Comparison of ENCODE assay signal across 19 cellular contexts in genomic region chr19:46469541-46470185, GRCh38. TPM values are rescaled to one million over a fixed set of nuclear protein-coding genes. Genes with fewer than 3 reads are reported as not detected.
"Had no signal": no experiment of that assay in that cellular context is flagged by ENCODE, and none has a peak within 500 bp of the region (broad histone marks: within the 10 kb centered on the region; RNA-seq: fewer than 3 reads in every experiment).

No MANE protein-coding gene starts in this region.

- H3K27me3 ChIP-seq: pancreas had no signal

- H3K36me3 ChIP-seq: pancreas had no signal

- H3K9me3 ChIP-seq: pancreas had no signal

- DNase-seq: activated B cell treated with CpG ODN at 0.5 μM for 24 hours; activated CD4-positive, alpha-beta memory T cell treated with anti-CD3 and anti-CD28 coated beads, Interleukin-2, amount 10 ng/mL, durations not matched to agents 7 days and 5 days; activated CD4-positive, alpha-beta T cell treated with anti-CD3 and anti-CD28 coated beads for 48 hours; activated CD8-positive, alpha-beta memory T cell treated with anti-CD3 and anti-CD28 coated beads, Interleukin-2, amount 10 ng/mL, durations not matched to agents 7 days and 5 days; activated naive CD4-positive, alpha-beta T cell treated with Interleukin-2 at 50 U/mL for 16 hours; foreskin keratinocyte; hippocampal formation; islet precursor cell; mammary epithelial cell; midbrain; stimulated activated CD4-positive, alpha-beta T cell treated with anti-CD3 and anti-CD28 coated beads, Interleukin-4, amount 100 ng/mL, for 24 hours had no signal

- H3K4me3 ChIP-seq: pancreas had no signal

- H3K27ac Mint-ChIP-seq: activated B cell treated with CpG ODN at 0.5 μM for 24 hours; activated CD4-positive, alpha-beta memory T cell treated with anti-CD3 and anti-CD28 coated beads, Interleukin-2, amount 10 ng/mL, durations not matched to agents 7 days and 5 days; activated CD8-positive, alpha-beta memory T cell treated with anti-CD3 and anti-CD28 coated beads, Interleukin-2, amount 10 ng/mL, durations not matched to agents 7 days and 5 days; activated T-helper 2 cell treated with anti-CD3 and anti-CD28 coated beads, Interferon-gamma antibody, Interleukin-2, Interleukin-4, amounts not matched to agents 10 μg/mL and 5 μg/mL and 100 μg/mL, durations not matched to agents 14 hours and 24 hours and 36 hours; stimulated activated effector memory CD8-positive, alpha-beta T cell treated with anti-CD3 and anti-CD28 coated beads, Interleukin-12 subunit alpha, Interleukin-12 subunit beta, amount 100 ng/mL, for 72 hours had no signal

- H3K9me3 Mint-ChIP-seq: activated B cell treated with CpG ODN at 0.5 μM for 24 hours; activated CD4-positive, alpha-beta memory T cell treated with anti-CD3 and anti-CD28 coated beads, Interleukin-2, amount 10 ng/mL, durations not matched to agents 7 days and 5 days; activated T-helper 2 cell treated with anti-CD3 and anti-CD28 coated beads, Interferon-gamma antibody, Interleukin-2, Interleukin-4, amounts not matched to agents 10 μg/mL and 5 μg/mL and 100 μg/mL, durations not matched to agents 14 hours and 24 hours and 36 hours; neural crest cell; stimulated activated effector memory CD8-positive, alpha-beta T cell treated with anti-CD3 and anti-CD28 coated beads, Interleukin-12 subunit alpha, Interleukin-12 subunit beta, amount 100 ng/mL, for 72 hours had no signal

- H3K4me3 Mint-ChIP-seq: activated B cell treated with CpG ODN at 0.5 μM for 24 hours; activated CD4-positive, alpha-beta memory T cell treated with anti-CD3 and anti-CD28 coated beads, Interleukin-2, amount 10 ng/mL, durations not matched to agents 7 days and 5 days; activated CD8-positive, alpha-beta memory T cell treated with anti-CD3 and anti-CD28 coated beads, Interleukin-2, amount 10 ng/mL, durations not matched to agents 7 days and 5 days; neural crest cell; stimulated activated effector memory CD8-positive, alpha-beta T cell treated with anti-CD3 and anti-CD28 coated beads, Interleukin-12 subunit alpha, Interleukin-12 subunit beta, amount 100 ng/mL, for 72 hours had no signal

- H3K27ac ChIP-seq: foreskin keratinocyte, pancreas had no signal

- H3K36me3 Mint-ChIP-seq: activated CD8-positive, alpha-beta memory T cell treated with anti-CD3 and anti-CD28 coated beads, Interleukin-2, amount 10 ng/mL, durations not matched to agents 7 days and 5 days; stimulated activated effector memory CD8-positive, alpha-beta T cell treated with anti-CD3 and anti-CD28 coated beads, Interleukin-12 subunit alpha, Interleukin-12 subunit beta, amount 100 ng/mL, for 72 hours had no signal

RNA-seq across cellular contexts. Expression of gene PNMA8A, which starts 1.7 kb away (rescaled TPM):
- total RNA-seq: activated B cell treated with CpG ODN at 0.5 μM for 24 hours; activated CD4-positive, alpha-beta memory T cell treated with anti-CD3 and anti-CD28 coated beads, Interleukin-2, amount 10 ng/mL, durations not matched to agents 7 days and 5 days; activated T-helper 2 cell treated with anti-CD3 and anti-CD28 coated beads, Interferon-gamma antibody, Interleukin-2, Interleukin-4, amounts not matched to agents 10 μg/mL and 5 μg/mL and 100 μg/mL, durations not matched to agents 14 hours and 24 hours and 36 hours had no signal

RNA-seq across cellular contexts. Expression of gene PNMA8B, which starts 26.0 kb away (rescaled TPM):
- total RNA-seq: activated CD8-positive, alpha-beta memory T cell treated with anti-CD3 and anti-CD28 coated beads, Interleukin-2, amount 10 ng/mL, durations not matched to agents 7 days and 5 days; activated T-helper 2 cell treated with anti-CD3 and anti-CD28 coated beads, Interferon-gamma antibody, Interleukin-2, Interleukin-4, amounts not matched to agents 10 μg/mL and 5 μg/mL and 100 μg/mL, durations not matched to agents 14 hours and 24 hours and 36 hours had no signal

RNA-seq across cellular contexts. Expression of gene PNMA8C, which starts 40.9 kb away (rescaled TPM):
- total RNA-seq: activated B cell treated with CpG ODN at 0.5 μM for 24 hours; activated CD4-positive, alpha-beta memory T cell treated with anti-CD3 and anti-CD28 coated beads, Interleukin-2, amount 10 ng/mL, durations not matched to agents 7 days and 5 days; activated CD8-positive, alpha-beta memory T cell treated with anti-CD3 and anti-CD28 coated beads, Interleukin-2, amount 10 ng/mL, durations not matched to agents 7 days and 5 days; activated T-helper 2 cell treated with anti-CD3 and anti-CD28 coated beads, Interferon-gamma antibody, Interleukin-2, Interleukin-4, amounts not matched to agents 10 μg/mL and 5 μg/mL and 100 μg/mL, durations not matched to agents 14 hours and 24 hours and 36 hours; dermis microvascular lymphatic vessel endothelial cell; epithelial cell of proximal tubule; foreskin keratinocyte; left lobe of liver; sciatic nerve had no signal
- polyA plus RNA-seq: foreskin keratinocyte, mammary epithelial cell had no signal

RNA-seq across cellular contexts. Expression of gene CCDC8, which starts 56.3 kb away (rescaled TPM):
- total RNA-seq: activated B cell treated with CpG ODN at 0.5 μM for 24 hours; activated CD4-positive, alpha-beta memory T cell treated with anti-CD3 and anti-CD28 coated beads, Interleukin-2, amount 10 ng/mL, durations not matched to agents 7 days and 5 days; activated CD8-positive, alpha-beta memory T cell treated with anti-CD3 and anti-CD28 coated beads, Interleukin-2, amount 10 ng/mL, durations not matched to agents 7 days and 5 days; activated T-helper 2 cell treated with anti-CD3 and anti-CD28 coated beads, Interferon-gamma antibody, Interleukin-2, Interleukin-4, amounts not matched to agents 10 μg/mL and 5 μg/mL and 100 μg/mL, durations not matched to agents 14 hours and 24 hours and 36 hours had no signal
